In the genomic region with DNA sequence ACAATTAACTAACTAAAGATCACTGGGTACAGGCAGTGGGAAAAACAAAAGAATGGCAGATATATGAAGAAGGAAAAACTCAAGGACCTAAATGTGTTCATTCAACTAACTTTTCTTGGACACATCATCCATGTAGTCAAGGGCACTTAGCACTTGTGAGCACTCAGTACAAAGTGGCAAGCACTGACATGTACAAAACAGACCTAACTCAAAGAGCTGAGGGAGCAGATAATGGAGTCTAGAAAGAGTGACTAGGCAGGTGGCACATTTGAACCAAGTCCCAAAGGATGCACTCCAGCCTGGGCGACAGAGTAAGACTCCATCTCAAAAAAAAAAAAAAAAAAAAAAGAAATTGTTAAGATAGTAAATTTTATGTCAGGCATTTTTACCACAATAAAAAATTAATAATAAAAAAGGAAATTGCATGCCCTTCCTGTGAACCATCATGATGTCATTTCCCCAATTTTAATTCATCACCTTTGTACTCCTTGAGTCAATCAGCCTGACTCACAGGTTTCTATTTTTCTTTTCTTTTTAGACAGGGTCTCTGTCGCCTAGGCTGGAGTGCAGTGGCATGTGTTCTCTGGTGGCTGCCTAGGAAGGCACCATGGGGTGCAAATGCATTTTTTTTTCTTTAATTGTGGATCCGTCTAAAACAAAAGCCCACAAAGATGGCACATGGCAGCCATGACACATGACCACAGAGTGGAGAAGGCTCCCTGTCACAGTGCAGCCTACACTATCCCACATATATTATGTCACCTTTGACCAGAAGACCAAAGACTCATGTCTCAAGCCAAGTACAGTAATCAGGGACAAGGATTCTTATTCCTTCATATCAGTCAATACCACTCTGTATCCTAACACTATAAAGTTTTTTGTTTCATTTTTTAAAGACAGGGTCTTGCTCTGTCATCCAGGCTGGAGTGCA, we compare ENCODE assay signal across 15 cellular contexts.
DNase-seq lines count a peak whose midpoint lies in the region; ATAC-seq lines count a peak whose summit lies in the region.
"Had no signal": no experiment of that assay in that cellular context is flagged by ENCODE, and none has a peak within 500 bp of the region (broad histone marks: within the 10 kb centered on the region; RNA-seq: fewer than 3 reads in every experiment).

No MANE protein-coding gene starts in this region.

- H3K36me3 Mint-ChIP-seq in activated naive CD4-positive, alpha-beta T cell treated with anti-CD3 and anti-CD28 coated beads for 36 hours (ENCODE audit: low read depth): peaks cover 8% of the 10 kb centered on the region
- H3K36me3 Mint-ChIP-seq in activated naive CD4-positive, alpha-beta T cell treated with anti-CD3 and anti-CD28 coated beads, Interleukin-2, amount 50 U/mL, for 72 hours: peaks cover 0 to 5% of the 10 kb centered on the region in 2 donors
- H3K36me3 Mint-ChIP-seq in stimulated activated naive CD8-positive, alpha-beta T cell treated with anti-CD3 and anti-CD28 coated beads, Interleukin-15, Interleukin-2, amounts not matched to agents 100 ng/mL and 50 ng/mL, for 24 hours (ENCODE audit: low read depth): peaks cover 21% of the 10 kb centered on the region

- H3K27ac ChIP-seq in right cardiac atrium (ENCODE audit: low read length): no peak overlapping the region
- H3K27ac ChIP-seq: brain microvascular endothelial cell had no signal

- H3K9me3 ChIP-seq in right cardiac atrium (ENCODE audit: control insufficient read depth, low read length): no peaks in the 10 kb centered on the region
- H3K9me3 ChIP-seq: SK-N-SH had no signal

- H3K27ac Mint-ChIP-seq in activated naive CD4-positive, alpha-beta T cell treated with anti-CD3 and anti-CD28 coated beads for 36 hours: peak overlapping the region; percentile 84
- H3K27ac Mint-ChIP-seq in activated naive CD4-positive, alpha-beta T cell treated with anti-CD3 and anti-CD28 coated beads, Interleukin-2, amount 50 U/mL, for 72 hours: peak overlapping the region in 1 of 2 donors; percentile 53
- peak overlapping the region; percentile 68 for H3K27ac Mint-ChIP-seq in stimulated activated naive CD8-positive, alpha-beta T cell treated with anti-CD3 and anti-CD28 coated beads, Interleukin-15, Interleukin-2, amounts not matched to agents 100 ng/mL and 50 ng/mL, for 24 hours
- H3K27ac Mint-ChIP-seq: effector memory CD8-positive, alpha-beta T cell had no signal

- 59% methylated on average over 3 of the region's 3 CpGs for WGBS in right cardiac atrium

- no peak overlapping the region for H3K4me3 ChIP-seq in right cardiac atrium (ENCODE audit: low read length)
- H3K4me3 ChIP-seq: K562 had no signal

- peaks cover 17% of the 10 kb centered on the region for H3K4me1 Mint-ChIP-seq in activated naive CD4-positive, alpha-beta T cell treated with anti-CD3 and anti-CD28 coated beads for 36 hours (ENCODE audit: low read depth)
- H3K4me1 Mint-ChIP-seq in stimulated activated naive CD8-positive, alpha-beta T cell treated with anti-CD3 and anti-CD28 coated beads, Interleukin-15, Interleukin-2, amounts not matched to agents 100 ng/mL and 50 ng/mL, for 24 hours (ENCODE audit: low read depth): peaks cover 16% of the 10 kb centered on the region

- H3K9me3 Mint-ChIP-seq in activated naive CD4-positive, alpha-beta T cell treated with anti-CD3 and anti-CD28 coated beads for 36 hours: no peaks in the 10 kb centered on the region
- H3K9me3 Mint-ChIP-seq in activated naive CD4-positive, alpha-beta T cell treated with anti-CD3 and anti-CD28 coated beads, Interleukin-2, amount 50 U/mL, for 72 hours: no peaks in the 10 kb centered on the region
- no peaks in the 10 kb centered on the region for H3K9me3 Mint-ChIP-seq in stimulated activated naive CD8-positive, alpha-beta T cell treated with anti-CD3 and anti-CD28 coated beads, Interleukin-15, Interleukin-2, amounts not matched to agents 100 ng/mL and 50 ng/mL, for 24 hours
- H3K9me3 Mint-ChIP-seq: effector memory CD8-positive, alpha-beta T cell had no signal

- no peak overlapping the region for H3K4me3 Mint-ChIP-seq in activated naive CD4-positive, alpha-beta T cell treated with anti-CD3 and anti-CD28 coated beads for 36 hours
- peak overlapping the region; percentile 26 for H3K4me3 Mint-ChIP-seq in stimulated activated naive CD8-positive, alpha-beta T cell treated with anti-CD3 and anti-CD28 coated beads, Interleukin-15, Interleukin-2, amounts not matched to agents 100 ng/mL and 50 ng/mL, for 24 hours
- H3K4me3 Mint-ChIP-seq: effector memory CD8-positive, alpha-beta T cell had no signal

- CTCF ChIA-PET in activated naive CD4-positive, alpha-beta T cell treated with anti-CD3 and anti-CD28 coated beads for 36 hours (lab: Charles Lee): no interaction called here

- peak; percentile 49 for DNase-seq in activated naive CD4-positive, alpha-beta T cell treated with anti-CD3 and anti-CD28 coated beads for 36 hours
- DNase-seq in activated naive CD4-positive, alpha-beta T cell (lab: John Stamatoyannopoulos, UW): no peak
- DNase-seq in NCI-H1105 treated with DMSO at 0.1 percent for 48 hours (lab: John Stamatoyannopoulos, UW) (peak; percentile 85), HuH-7.5 (ENCODE audit: low spot score) (no peak), right cardiac atrium (no peak), T-helper 9 cell (no peak)
- DNase-seq in activated naive CD4-positive, alpha-beta T cell treated with anti-CD3 and anti-CD28 coated beads, Interleukin-2, amount 50 U/mL, for 72 hours (ENCODE audit: low spot score in 2 of 2): no peak
- DNase-seq: brain microvascular endothelial cell; effector memory CD8-positive, alpha-beta T cell; NCI-H187 treated with DMSO at 0.1 percent for 48 hours; SK-N-SH; small intestine; trophoblast cell had no signal

- peak; percentile 75 to 86 for ATAC-seq in activated naive CD4-positive, alpha-beta T cell treated with anti-CD3 and anti-CD28 coated beads, Interleukin-2, amount 50 U/mL, for 72 hours
- ATAC-seq in right cardiac atrium: no peak
- ATAC-seq: effector memory CD8-positive, alpha-beta T cell; K562 had no signal

- H3K27me3 Mint-ChIP-seq in activated naive CD4-positive, alpha-beta T cell treated with anti-CD3 and anti-CD28 coated beads for 36 hours (ENCODE audit: low read depth): no peaks in the 10 kb centered on the region
- no peaks in the 10 kb centered on the region for H3K27me3 Mint-ChIP-seq in stimulated activated naive CD8-positive, alpha-beta T cell treated with anti-CD3 and anti-CD28 coated beads, Interleukin-15, Interleukin-2, amounts not matched to agents 100 ng/mL and 50 ng/mL, for 24 hours
- H3K27me3 Mint-ChIP-seq: effector memory CD8-positive, alpha-beta T cell had no signal

- H3K27me3 ChIP-seq in right cardiac atrium (ENCODE audit: control insufficient read depth, insufficient read depth): no peaks in the 10 kb centered on the region
- H3K27me3 ChIP-seq: brain microvascular endothelial cell had no signal

- intact Hi-C loops in activated naive CD4-positive, alpha-beta T cell treated with anti-CD3 and anti-CD28 coated beads for 36 hours (cut with micrococcal nuclease): loop anchor here (5.0 to 10.0 kb wide), 2 partner anchors 47 to 681 kb away; no protein-coding TSS in a partner anchor
- intact Hi-C loops in right cardiac atrium (cut with DNase I): no loop called here

- H3K4me1 ChIP-seq in right cardiac atrium (ENCODE audit: control insufficient read depth, insufficient read depth, low read length): no peaks in the 10 kb centered on the region

Comparison
In these comparisons a context has a peak if more than half of its experiments do, and no peak if none do; other contexts are left out.
1. DNase-seq: peak in activated naive CD4-positive, alpha-beta T cell treated with anti-CD3 and anti-CD28 coated beads for 36 hours (single experiment) and NCI-H1105 treated with DMSO at 0.1 percent for 48 hours (single experiment); none in activated naive CD4-positive, alpha-beta T cell (0 of 4), activated naive CD4-positive, alpha-beta T cell treated with anti-CD3 and anti-CD28 coated beads, Interleukin-2, amount 50 U/mL, for 72 hours (0 of 2), HuH-7.5 (single experiment), right cardiac atrium (0 of 3) and T-helper 9 cell (single experiment).
2. ATAC-seq: peak in activated naive CD4-positive, alpha-beta T cell treated with anti-CD3 and anti-CD28 coated beads, Interleukin-2, amount 50 U/mL, for 72 hours (2 of 2); none in right cardiac atrium (0 of 2).